28 cellular contexts compared by ENCODE assay signal in the genomic region with DNA sequence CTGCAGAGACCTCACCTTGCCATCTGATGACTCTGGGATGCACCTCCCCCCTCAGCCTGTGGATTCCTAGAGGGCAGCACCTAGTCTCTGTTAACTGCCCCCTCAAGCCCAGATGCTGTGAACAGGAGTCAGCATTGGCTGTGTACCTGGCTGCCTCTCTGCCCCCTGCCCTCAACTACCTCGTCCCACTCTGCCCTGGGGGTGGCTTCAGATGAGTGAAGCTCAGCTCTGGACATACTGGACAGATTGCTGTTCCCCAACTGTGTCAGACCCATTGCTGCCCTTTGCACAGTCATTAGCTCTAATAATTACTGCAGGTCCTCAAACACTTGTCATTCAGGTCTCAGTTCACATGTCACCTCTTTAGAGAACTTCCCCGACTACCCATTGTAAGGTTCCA.
"Had no signal": no experiment of that assay in that cellular context is flagged by ENCODE, and none has a peak within 500 bp of the region (broad histone marks: within the 10 kb centered on the region; RNA-seq: fewer than 3 reads in every experiment).

No MANE protein-coding gene starts in this region.

- DNase-seq: activated CD4-positive, alpha-beta memory T cell treated with anti-CD3 and anti-CD28 coated beads, Interleukin-2, amount 10 ng/mL, durations not matched to agents 7 days and 5 days; activated CD4-positive, alpha-beta T cell treated with anti-CD3 and anti-CD28 coated beads for 1 hour; activated CD4-positive, alpha-beta T cell treated with anti-CD3 and anti-CD28 coated beads for 4 hours; activated CD4-positive, alpha-beta T cell treated with anti-CD3 and anti-CD28 coated beads, Interleukin-2, amount 10 ng/mL, durations not matched to agents 7 days and 5 days; activated CD4-positive, alpha-beta T cell treated with anti-CD3 and anti-CD28 coated beads, Interleukin-2, amount 50 U/mL, for 4 hours; activated CD8-positive, alpha-beta memory T cell treated with anti-CD3 and anti-CD28 coated beads, Interleukin-2, amount 50 U/mL, for 48 hours; activated gamma-delta T cell; activated naive CD4-positive, alpha-beta T cell; activated naive CD4-positive, alpha-beta T cell treated with anti-CD3 and anti-CD28 coated beads, Interleukin-2, amount 10 ng/mL, durations not matched to agents 7 days and 5 days; activated naive CD8-positive, alpha-beta T cell treated with anti-CD3 and anti-CD28 coated beads, Interleukin-2, amount 10 ng/mL, durations not matched to agents 7 days and 5 days; activated T-cell treated with anti-CD3 and anti-CD28 coated beads for 4 hours; activated T-cell treated with anti-CD3 and anti-CD28 coated beads, Interleukin-2, amount 50 U/mL, for 24 hours; activated T-cell treated with anti-CD3 and anti-CD28 coated beads, Interleukin-2, amount 50 U/mL, for 72 hours; cortex of kidney; dermis blood vessel endothelial cell; effector CD4-positive, alpha-beta T cell; effector memory CD8-positive, alpha-beta T cell; foreskin fibroblast; glutamatergic neuron; T-helper 2 cell had no signal

- H3K27me3 Mint-ChIP-seq: activated CD4-positive, alpha-beta memory T cell treated with anti-CD3 and anti-CD28 coated beads, Interleukin-2, amount 10 ng/mL, durations not matched to agents 7 days and 5 days; activated CD4-positive, alpha-beta T cell treated with anti-CD3 and anti-CD28 coated beads, Interleukin-2, amount 10 ng/mL, durations not matched to agents 7 days and 5 days; activated naive CD4-positive, alpha-beta T cell treated with anti-CD3 and anti-CD28 coated beads, Interleukin-2, amount 10 ng/mL, durations not matched to agents 7 days and 5 days; activated naive CD8-positive, alpha-beta T cell treated with anti-CD3 and anti-CD28 coated beads, Interleukin-2, amount 10 ng/mL, durations not matched to agents 7 days and 5 days; activated T-cell treated with anti-CD3 and anti-CD28 coated beads, Interleukin-2, amount 50 U/mL, for 24 hours had no signal

- ATAC-seq: activated naive CD4-positive, alpha-beta T cell treated with anti-CD3 and anti-CD28 coated beads, Interleukin-2, amount 50 U/mL, for 72 hours; activated T-cell treated with anti-CD3 and anti-CD28 coated beads, Interleukin-2, amount 50 U/mL, for 72 hours; effector memory CD8-positive, alpha-beta T cell; WTC11 had no signal

- H3K36me3 Mint-ChIP-seq: activated naive CD4-positive, alpha-beta T cell treated with anti-CD3 and anti-CD28 coated beads, Interleukin-2, amount 10 ng/mL, durations not matched to agents 7 days and 5 days; activated naive CD8-positive, alpha-beta T cell treated with anti-CD3 and anti-CD28 coated beads, Interleukin-2, amount 10 ng/mL, durations not matched to agents 7 days and 5 days; brain had no signal

- H3K27ac Mint-ChIP-seq: activated CD4-positive, alpha-beta memory T cell treated with anti-CD3 and anti-CD28 coated beads, Interleukin-2, amount 10 ng/mL, durations not matched to agents 7 days and 5 days; activated CD4-positive, alpha-beta T cell treated with anti-CD3 and anti-CD28 coated beads, Interleukin-2, amount 10 ng/mL, durations not matched to agents 7 days and 5 days; activated naive CD4-positive, alpha-beta T cell treated with anti-CD3 and anti-CD28 coated beads, Interleukin-2, amount 10 ng/mL, durations not matched to agents 7 days and 5 days; activated naive CD4-positive, alpha-beta T cell treated with anti-CD3 and anti-CD28 coated beads, Interleukin-2, amount 50 U/mL, for 72 hours; activated naive CD8-positive, alpha-beta T cell treated with anti-CD3 and anti-CD28 coated beads, Interleukin-2, amount 10 ng/mL, durations not matched to agents 7 days and 5 days; activated T-cell treated with anti-CD3 and anti-CD28 coated beads, Interleukin-2, amount 50 U/mL, for 24 hours; activated T-cell treated with anti-CD3 and anti-CD28 coated beads, Interleukin-2, amount 50 U/mL, for 72 hours; brain; effector memory CD8-positive, alpha-beta T cell; WTC11 had no signal

- H3K27me3 ChIP-seq: ascending aorta had no signal

- H3K4me1 ChIP-seq: ascending aorta, breast epithelium had no signal

- H3K4me1 Mint-ChIP-seq: activated CD4-positive, alpha-beta memory T cell treated with anti-CD3 and anti-CD28 coated beads, Interleukin-2, amount 10 ng/mL, durations not matched to agents 7 days and 5 days; activated CD4-positive, alpha-beta T cell treated with anti-CD3 and anti-CD28 coated beads, Interleukin-2, amount 10 ng/mL, durations not matched to agents 7 days and 5 days; activated naive CD4-positive, alpha-beta T cell treated with anti-CD3 and anti-CD28 coated beads, Interleukin-2, amount 10 ng/mL, durations not matched to agents 7 days and 5 days; activated naive CD8-positive, alpha-beta T cell treated with anti-CD3 and anti-CD28 coated beads, Interleukin-2, amount 10 ng/mL, durations not matched to agents 7 days and 5 days; central memory CD8-positive, alpha-beta T cell had no signal

- H3K36me3 ChIP-seq: ascending aorta, breast epithelium, cardiac muscle cell had no signal

- H3K4me3 ChIP-seq: ascending aorta, breast epithelium, cardiac muscle cell had no signal

- H3K27ac ChIP-seq: ascending aorta, breast epithelium, cardiac muscle cell, epithelial cell of prostate had no signal

- H3K4me3 Mint-ChIP-seq: activated CD4-positive, alpha-beta memory T cell treated with anti-CD3 and anti-CD28 coated beads, Interleukin-2, amount 10 ng/mL, durations not matched to agents 7 days and 5 days; activated CD4-positive, alpha-beta T cell treated with anti-CD3 and anti-CD28 coated beads, Interleukin-2, amount 10 ng/mL, durations not matched to agents 7 days and 5 days; activated naive CD4-positive, alpha-beta T cell treated with anti-CD3 and anti-CD28 coated beads, Interleukin-2, amount 10 ng/mL, durations not matched to agents 7 days and 5 days; activated naive CD8-positive, alpha-beta T cell treated with anti-CD3 and anti-CD28 coated beads, Interleukin-2, amount 10 ng/mL, durations not matched to agents 7 days and 5 days; activated T-cell treated with anti-CD3 and anti-CD28 coated beads, Interleukin-2, amount 50 U/mL, for 24 hours; activated T-cell treated with anti-CD3 and anti-CD28 coated beads, Interleukin-2, amount 50 U/mL, for 72 hours; brain; central memory CD8-positive, alpha-beta T cell; effector memory CD8-positive, alpha-beta T cell; WTC11 had no signal
